In the genomic region with DNA sequence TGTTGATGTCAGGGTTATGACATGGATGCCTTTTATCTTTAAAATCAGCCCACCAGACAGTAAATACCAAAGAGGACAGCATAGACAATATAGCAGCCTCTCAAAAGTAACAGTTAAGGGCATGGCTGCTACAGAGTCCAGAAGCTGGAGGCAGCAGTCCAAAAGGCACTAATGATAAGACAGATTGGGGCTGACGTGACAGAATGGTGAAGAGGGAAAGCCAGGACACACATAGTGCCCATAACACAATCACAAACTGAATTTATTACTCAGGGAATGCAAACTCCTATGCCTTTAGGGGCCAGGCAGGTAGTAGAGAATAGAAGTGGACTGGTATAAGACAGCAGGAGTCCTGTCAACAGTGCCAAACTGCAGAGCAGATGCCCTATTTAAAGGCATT, we compare ENCODE assay signal across 17 cellular contexts. TPM values are rescaled to one million over a fixed set of nuclear protein-coding genes. Genes with fewer than 3 reads are reported as not detected.
DNase-seq lines count a peak whose midpoint lies in the region; ATAC-seq and TF ChIP-seq lines count a peak whose summit lies in the region.
"Had no signal": no experiment of that assay in that cellular context is flagged by ENCODE, and none has a peak within 500 bp of the region (broad histone marks: within the 10 kb centered on the region; RNA-seq: fewer than 3 reads in every experiment).

No MANE protein-coding gene starts in this region.

- H3K4me3 ChIP-seq in RWPE2 (ENCODE audit: severe bottlenecking): no peak overlapping the region
- no peak overlapping the region for H3K4me3 ChIP-seq in left ventricle myocardium inferior
- no peak overlapping the region for H3K4me3 ChIP-seq in thyroid gland (replicated peaks in 1 of 3)
- no peak overlapping the region for H3K4me3 ChIP-seq in upper lobe of left lung
- H3K4me3 ChIP-seq: A549 had no signal

- H3K9me3 ChIP-seq in RWPE2 (ENCODE audit: severe bottlenecking): no peaks in the 10 kb centered on the region
- no peaks in the 10 kb centered on the region for H3K9me3 ChIP-seq in left ventricle myocardium inferior (replicated peaks)
- no peaks in the 10 kb centered on the region for H3K9me3 ChIP-seq in thyroid gland
- no peaks in the 10 kb centered on the region for H3K9me3 ChIP-seq in upper lobe of left lung
- H3K9me3 ChIP-seq: A549, BE2C had no signal

- intact Hi-C loops in Right ventricle myocardium superior (cut with DNase I): no loop called here
- intact Hi-C loops in left ventricle myocardium inferior (cut with micrococcal nuclease): no loop called here
- intact Hi-C loops in thyroid gland (cut with DNase I): no loop called here

- TF ChIP-seq POLR2A in thyroid gland (IDR thresholded peaks at IDR 0.05) (no peak), upper lobe of left lung (IDR thresholded peaks at IDR 0.05) (no peak)

- no peaks in the 10 kb centered on the region for H3K27me3 ChIP-seq in RWPE2 (ENCODE audit: insufficient read depth, poor library complexity, severe bottlenecking)
- H3K27me3 ChIP-seq in left ventricle myocardium inferior (ENCODE audit: low read depth): no peaks in the 10 kb centered on the region
- H3K27me3 ChIP-seq in thyroid gland: no peaks in the 10 kb centered on the region
- H3K27me3 ChIP-seq in upper lobe of left lung: no peaks in the 10 kb centered on the region
- H3K27me3 ChIP-seq: BE2C had no signal

- DNase-seq in RWPE2 (ENCODE audit: low spot score) (no peak), Right ventricle myocardium superior (no peak), left ventricle myocardium inferior (no peak), thyroid gland (no peak), NCI-H2029 treated with DMSO at 0.1 percent for 48 hours (lab: John Stamatoyannopoulos, UW) (no peak), upper lobe of left lung (no peak)
- no peak for DNase-seq in activated CD4-positive, alpha-beta T cell treated with anti-CD3 and anti-CD28 coated beads for 4 hours
- DNase-seq: BE2C; CD4-positive, alpha-beta memory T cell; DMS153; DMS79 treated with DMSO at 0.1 percent for 48 hours; EL; GDM1; GOT3; H9 had no signal

- WGBS in thyroid gland, 2 donors: 88 to 90% methylated on average over 1 of the region's 1 CpG
- 81 to 92% methylated on average over 1 of the region's 1 CpG for WGBS in upper lobe of left lung, 2 donors

- ATAC-seq in RWPE2 (ENCODE audit: low read depth): 0 out of 3 replicates have a peak, but pooled peaks have one; percentile 5
- ATAC-seq in Right ventricle myocardium superior (ENCODE audit: poor library complexity): peak; percentile 88
- ATAC-seq in upper lobe of left lung (ENCODE audit: low FRiP score in 2 of 2): no peak
- ATAC-seq: A549 had no signal

- no peak overlapping the region for H3K27ac ChIP-seq in RWPE2 (ENCODE audit: poor library complexity, severe bottlenecking)
- H3K27ac ChIP-seq in left ventricle myocardium inferior (replicated peaks): peak overlapping the region; percentile 73
- H3K27ac ChIP-seq in thyroid gland: peak overlapping the region in 2 of 3 donors; percentile 10 to 61
- no peak overlapping the region for H3K27ac ChIP-seq in upper lobe of left lung
- H3K27ac ChIP-seq: A549, C4-2B had no signal

- no peaks in the 10 kb centered on the region for H3K4me1 ChIP-seq in RWPE2 (ENCODE audit: insufficient read depth, poor library complexity, severe bottlenecking)
- peaks cover 63% of the 10 kb centered on the region for H3K4me1 ChIP-seq in left ventricle myocardium inferior
- H3K4me1 ChIP-seq in thyroid gland: peaks cover 10 to 23% of the 10 kb centered on the region in 2 donors
- no peaks in the 10 kb centered on the region for H3K4me1 ChIP-seq in upper lobe of left lung
- H3K4me1 ChIP-seq: A549, BE2C had no signal

- peaks cover 79% of the 10 kb centered on the region for H3K36me3 ChIP-seq in RWPE2 (ENCODE audit: low read depth)
- H3K36me3 ChIP-seq in left ventricle myocardium inferior: peaks cover 69% of the 10 kb centered on the region
- H3K36me3 ChIP-seq in thyroid gland: peaks cover 20 to 30% of the 10 kb centered on the region in 2 donors
- H3K36me3 ChIP-seq in upper lobe of left lung: peaks cover 21 to 86% (median 62%) of the 10 kb centered on the region in 4 donors

- no peak for TF ChIP-seq EP300 in upper lobe of left lung (IDR thresholded peaks at IDR 0.05)

- TF ChIP-seq CTCF in RWPE2 (IDR thresholded peaks at IDR 0.05; ENCODE audit: poor library complexity, severe bottlenecking) (no peak), left ventricle myocardium inferior (IDR thresholded peaks at IDR 0.05; ENCODE audit: borderline replicate concordance) (no peak), thyroid gland (IDR thresholded peaks at IDR 0.05) (no peak), upper lobe of left lung (IDR thresholded peaks at IDR 0.05) (no peak)

RNA-seq across cellular contexts. Expression of gene TP53INP2, which starts 40.7 kb away (rescaled TPM):
- total RNA-seq in Right ventricle myocardium superior (108 TPM), left ventricle myocardium inferior (132 TPM), thyroid gland (10 to 100 TPM; 21.9 to 39.7 (median 31.2) TPM), upper lobe of left lung (10 to 100 TPM; 11.2 to 26.1 (median 16.5) TPM)

Comparison
In these comparisons a context has a peak if more than half of its experiments do, and no peak if none do; other contexts are left out.
1. ATAC-seq: peak in RWPE2 (single experiment) and Right ventricle myocardium superior (single experiment); none in upper lobe of left lung (0 of 2).
2. H3K27ac ChIP-seq: peak in left ventricle myocardium inferior (single experiment) and thyroid gland (2 of 3); none in RWPE2 (single experiment) and upper lobe of left lung (0 of 4).